ENCODE assay signal across 23 cellular contexts in the genomic region with DNA sequence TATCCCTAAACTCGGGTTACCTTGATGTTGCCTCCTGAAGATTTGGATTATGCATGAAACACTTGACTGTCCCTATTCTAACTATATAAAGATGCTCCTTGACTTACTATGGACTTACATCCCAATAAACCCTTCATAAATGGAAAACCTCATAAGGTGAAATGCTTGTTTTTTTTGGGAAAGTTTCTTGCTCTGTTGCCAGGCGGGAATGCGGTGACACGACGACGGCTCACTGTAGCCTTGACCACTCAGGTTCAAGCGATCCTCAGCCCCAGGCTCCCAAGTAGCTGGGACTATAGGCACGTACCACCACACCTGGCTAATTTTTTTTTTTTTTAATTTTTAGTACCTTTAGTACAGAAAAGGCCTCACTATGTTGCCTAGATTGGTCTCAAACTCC.
"Had no signal": no experiment of that assay in that cellular context is flagged by ENCODE, and none has a peak within 500 bp of the region (broad histone marks: within the 10 kb centered on the region; RNA-seq: fewer than 3 reads in every experiment).

No MANE protein-coding gene starts in this region.

- DNase-seq: activated B cell treated with CpG ODN at 0.5 μM for 24 hours; activated CD4-positive, alpha-beta T cell treated with anti-CD3 and anti-CD28 coated beads for 48 hours; activated CD8-positive, alpha-beta T cell treated with anti-CD3 and anti-CD28 coated beads for 36 hours; activated naive CD4-positive, alpha-beta T cell treated with anti-CD3 and anti-CD28 coated beads, Interleukin-2, amount 50 U/mL, for 16 hours; activated T-cell treated with anti-CD3 and anti-CD28 coated beads, Interleukin-2, amount 50 U/mL, for 24 hours; aorta; brain microvascular endothelial cell; central memory CD4-positive, alpha-beta T cell; colonic mucosa; erythroblast; left colon; lower lobe of right lung; nephron progenitor cell; occipital lobe; posterior cingulate gyrus; stimulated activated CD4-positive, alpha-beta T cell treated with anti-CD3 and anti-CD28 coated beads, Interleukin-2, amount 100 ng/mL, for 24 hours; transverse colon had no signal

- H3K36me3 ChIP-seq: brain microvascular endothelial cell, colonic mucosa, lower lobe of right lung, transverse colon, vagina had no signal

- H3K9me3 Mint-ChIP-seq: activated B cell treated with CpG ODN at 0.5 μM for 24 hours; activated CD8-positive, alpha-beta T cell treated with anti-CD3 and anti-CD28 coated beads for 36 hours; activated T-cell treated with anti-CD3 and anti-CD28 coated beads, Interleukin-2, amount 50 U/mL, for 24 hours; stimulated activated naive CD8-positive, alpha-beta T cell treated with anti-CD3 and anti-CD28 coated beads, Interleukin-15, Interleukin-2, amounts not matched to agents 100 ng/mL and 50 ng/mL, for 24 hours had no signal

- H3K27ac ChIP-seq: colonic mucosa, lower lobe of right lung, suprapubic skin, vagina had no signal

- FAIRE-seq: endometrium, frontal cortex had no signal

- H3K4me3 ChIP-seq: colonic mucosa, heart left ventricle, lower lobe of right lung, suprapubic skin, transverse colon, vagina had no signal

- H3K9me3 ChIP-seq: colonic mucosa, heart left ventricle, lower lobe of right lung, suprapubic skin, transverse colon, vagina had no signal

- H3K27me3 ChIP-seq: brain microvascular endothelial cell, colonic mucosa, heart left ventricle, suprapubic skin, transverse colon, vagina had no signal

- ATAC-seq: left colon had no signal

- H3K27me3 Mint-ChIP-seq: activated B cell treated with CpG ODN at 0.5 μM for 24 hours; activated CD8-positive, alpha-beta T cell treated with anti-CD3 and anti-CD28 coated beads for 36 hours; activated T-cell treated with anti-CD3 and anti-CD28 coated beads, Interleukin-2, amount 50 U/mL, for 24 hours; stimulated activated naive CD8-positive, alpha-beta T cell treated with anti-CD3 and anti-CD28 coated beads, Interleukin-15, Interleukin-2, amounts not matched to agents 100 ng/mL and 50 ng/mL, for 24 hours had no signal

- H3K27ac Mint-ChIP-seq: activated CD8-positive, alpha-beta T cell treated with anti-CD3 and anti-CD28 coated beads for 36 hours; nephron progenitor cell; stimulated activated naive CD8-positive, alpha-beta T cell treated with anti-CD3 and anti-CD28 coated beads, Interleukin-15, Interleukin-2, amounts not matched to agents 100 ng/mL and 50 ng/mL, for 24 hours had no signal

- H3K4me3 Mint-ChIP-seq: activated CD8-positive, alpha-beta T cell treated with anti-CD3 and anti-CD28 coated beads for 36 hours; nephron progenitor cell had no signal
